ENCODE assay signal across 14 cellular contexts in the genomic region with DNA sequence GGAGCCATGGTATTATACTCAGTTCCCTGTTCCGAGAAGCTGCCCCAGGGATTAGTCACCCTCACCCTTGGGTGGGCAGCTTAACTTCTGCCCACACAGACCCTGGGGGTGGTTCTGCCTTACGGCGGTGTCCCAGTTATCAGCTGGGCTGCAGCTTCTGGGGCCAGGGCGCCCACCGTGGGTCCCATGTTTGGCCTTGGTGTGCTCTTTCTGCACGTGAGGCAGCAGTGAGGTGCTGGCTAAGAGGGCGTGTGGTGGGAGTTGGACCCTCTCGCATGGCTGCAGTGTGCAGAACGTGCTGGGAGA.
"Had no signal": no experiment of that assay in that cellular context is flagged by ENCODE, and none has a peak within 500 bp of the region (broad histone marks: within the 10 kb centered on the region; RNA-seq: fewer than 3 reads in every experiment).

No MANE protein-coding gene starts in this region.

- H3K4me1 Mint-ChIP-seq: activated naive CD4-positive, alpha-beta T cell treated with anti-CD3 and anti-CD28 coated beads, Interleukin-2, amount 10 ng/mL, durations not matched to agents 7 days and 5 days; activated T-helper 17 cell treated with anti-CD3 and anti-CD28 coated beads, Interleukin-2, amount 50 U/mL, for 72 hours had no signal

- H3K4me3 ChIP-seq: esophagus squamous epithelium, neural progenitor cell, right atrium auricular region, spleen had no signal

- H3K9me3 ChIP-seq: esophagus squamous epithelium, right atrium auricular region, spleen had no signal

- H3K36me3 Mint-ChIP-seq: activated naive CD4-positive, alpha-beta T cell treated with anti-CD3 and anti-CD28 coated beads, Interleukin-2, amount 10 ng/mL, durations not matched to agents 7 days and 5 days; WTC11 had no signal

- H3K9me3 Mint-ChIP-seq: activated CD4-positive, alpha-beta T cell treated with anti-CD3 and anti-CD28 coated beads, Interleukin-2, amount 10 ng/mL, durations not matched to agents 24 days and 14 days; activated naive CD4-positive, alpha-beta T cell treated with anti-CD3 and anti-CD28 coated beads, Interleukin-2, amount 10 ng/mL, durations not matched to agents 7 days and 5 days; activated T-helper 17 cell treated with anti-CD3 and anti-CD28 coated beads, Interleukin-2, amount 50 U/mL, for 72 hours; neural progenitor cell; stimulated activated memory B cell treated with anti-CD40 and anti-IgM and Interleukin-4, amounts not matched to agents 10 μg/mL and 1 μg/mL and 100 μg/mL, for 72 hours; type B pancreatic cell; WTC11 had no signal

- H3K27ac ChIP-seq: neural progenitor cell, spleen had no signal

- H3K27ac Mint-ChIP-seq: activated CD4-positive, alpha-beta T cell treated with anti-CD3 and anti-CD28 coated beads, Interleukin-2, amount 10 ng/mL, durations not matched to agents 24 days and 14 days; activated naive CD4-positive, alpha-beta T cell treated with anti-CD3 and anti-CD28 coated beads, Interleukin-2, amount 10 ng/mL, durations not matched to agents 7 days and 5 days; activated T-helper 17 cell treated with anti-CD3 and anti-CD28 coated beads, Interleukin-2, amount 50 U/mL, for 72 hours; stimulated activated memory B cell treated with anti-CD40 and anti-IgM and Interleukin-4, amounts not matched to agents 10 μg/mL and 1 μg/mL and 100 μg/mL, for 72 hours; T-helper 17 cell; type B pancreatic cell had no signal

- DNase-seq: activated CD4-positive, alpha-beta T cell treated with anti-CD3 and anti-CD28 coated beads, Interleukin-2, amount 10 ng/mL, durations not matched to agents 24 days and 14 days; activated CD8-positive, alpha-beta memory T cell treated with anti-CD3 and anti-CD28 coated beads for 24 hours; activated naive CD4-positive, alpha-beta T cell treated with anti-CD3 and anti-CD28 coated beads, Interleukin-2, amount 10 ng/mL, durations not matched to agents 7 days and 5 days; esophagus squamous epithelium; foreskin melanocyte; spleen; stimulated activated CD4-positive, alpha-beta T cell treated with anti-CD3 and anti-CD28 coated beads, Interleukin-1b, Interleukin-23, amount 100 ng/mL, for 48 hours; T-helper 17 cell had no signal

- ATAC-seq: activated T-helper 17 cell treated with anti-CD3 and anti-CD28 coated beads, Interleukin-2, amount 50 U/mL, for 72 hours; stimulated activated memory B cell treated with anti-CD40 and anti-IgM and Interleukin-4, amounts not matched to agents 10 μg/mL and 1 μg/mL and 100 μg/mL, for 72 hours; T-helper 17 cell had no signal

- H3K36me3 ChIP-seq: neural progenitor cell had no signal

- H3K4me3 Mint-ChIP-seq: activated CD4-positive, alpha-beta T cell treated with anti-CD3 and anti-CD28 coated beads, Interleukin-2, amount 10 ng/mL, durations not matched to agents 24 days and 14 days; activated naive CD4-positive, alpha-beta T cell treated with anti-CD3 and anti-CD28 coated beads, Interleukin-2, amount 10 ng/mL, durations not matched to agents 7 days and 5 days; activated T-helper 17 cell treated with anti-CD3 and anti-CD28 coated beads, Interleukin-2, amount 50 U/mL, for 72 hours; stimulated activated memory B cell treated with anti-CD40 and anti-IgM and Interleukin-4, amounts not matched to agents 10 μg/mL and 1 μg/mL and 100 μg/mL, for 72 hours; T-helper 17 cell; type B pancreatic cell; WTC11 had no signal

- H3K27me3 ChIP-seq: esophagus squamous epithelium, neural progenitor cell, right atrium auricular region, spleen had no signal

- H3K9ac ChIP-seq: neural progenitor cell had no signal

- H2AFZ ChIP-seq: neural progenitor cell had no signal

- H3K27me3 Mint-ChIP-seq: activated CD4-positive, alpha-beta T cell treated with anti-CD3 and anti-CD28 coated beads, Interleukin-2, amount 10 ng/mL, durations not matched to agents 24 days and 14 days; activated naive CD4-positive, alpha-beta T cell treated with anti-CD3 and anti-CD28 coated beads, Interleukin-2, amount 10 ng/mL, durations not matched to agents 7 days and 5 days; activated T-helper 17 cell treated with anti-CD3 and anti-CD28 coated beads, Interleukin-2, amount 50 U/mL, for 72 hours; stimulated activated memory B cell treated with anti-CD40 and anti-IgM and Interleukin-4, amounts not matched to agents 10 μg/mL and 1 μg/mL and 100 μg/mL, for 72 hours; T-helper 17 cell; type B pancreatic cell had no signal
